In genomic region chr12:14845350-14845750, GRCh38 we compare ENCODE assay signal across 9 cellular contexts. TPM values are rescaled to one million over a fixed set of nuclear protein-coding genes. Genes with fewer than 3 reads are reported as not detected.
DNase-seq lines count a peak whose midpoint lies in the region; ATAC-seq, FAIRE-seq and TF ChIP-seq lines count a peak whose summit lies in the region.
"Had no signal": no experiment of that assay in that cellular context is flagged by ENCODE, and none has a peak within 500 bp of the region (broad histone marks: within the 10 kb centered on the region; RNA-seq: fewer than 3 reads in every experiment).

No MANE protein-coding gene starts in this region.

- no peaks in the 10 kb centered on the region for H3K4me1 ChIP-seq in H1 (replicated peaks in 1 of 4; ENCODE audit: control insufficient read depth in 3 of 4, insufficient read depth in 4 of 4, low read length in 3 of 4)
- peaks cover 22% of the 10 kb centered on the region for H3K4me1 ChIP-seq in testis

- no peaks in the 10 kb centered on the region for H4K20me1 ChIP-seq in H1 (replicated peaks in 1 of 2; ENCODE audit: control insufficient read depth in 1 of 2, insufficient read depth in 2 of 2, low read length in 2 of 2)

- no peak overlapping the region for H3K56ac ChIP-seq in H1 (replicated peaks; ENCODE audit: insufficient read length, low read depth, low read length)

- no peaks in the 10 kb centered on the region for H3K36me3 Mint-ChIP-seq in memory B cell
- H3K36me3 Mint-ChIP-seq: IgD-negative memory B cell had no signal

- no peak overlapping the region for H4K91ac ChIP-seq in H1 (replicated peaks; ENCODE audit: insufficient read length, low read length)

- peak overlapping the region; percentile 12 for H3K4me3 Mint-ChIP-seq in memory B cell
- H3K4me3 Mint-ChIP-seq: IgD-negative memory B cell had no signal

- H3K9me3 ChIP-seq in H1 (ENCODE audit: insufficient read depth in 2 of 2, low read depth in 1 of 2, low read length in 1 of 2) (no peaks in the 10 kb centered on the region), testis (no peaks in the 10 kb centered on the region)

- H2BK15ac ChIP-seq in H1 (ENCODE audit: low read length) = no peak overlapping the region

- peak; percentile 57 for ATAC-seq in memory B cell (ENCODE audit: low read depth)
- ATAC-seq in GM21737 (IDR thresholded peaks at IDR 0.05; ENCODE audit: unreplicated experiment) = no peak

- H2AFZ ChIP-seq in H1 (ENCODE audit: low read length) = no peak overlapping the region

- no peak overlapping the region for H3K9ac ChIP-seq in H1 (replicated peaks in 1 of 4; ENCODE audit: extremely low read depth in 1 of 4, low read depth in 3 of 4, low read length in 3 of 4)

- no peak overlapping the region for H3K4me2 ChIP-seq in H1 (ENCODE audit: insufficient read depth in 1 of 2, low read depth in 2 of 2, low read length in 2 of 2)

- no peaks in the 10 kb centered on the region for H3K23me2 ChIP-seq in H1 (ENCODE audit: low read depth, low read length)

- H3K27me3 ChIP-seq in H1 (replicated peaks in 1 of 4; ENCODE audit: control insufficient read depth in 3 of 4, extremely low read depth in 1 of 4, insufficient read depth in 3 of 4, low read length in 3 of 4) = no peaks in the 10 kb centered on the region
- no peaks in the 10 kb centered on the region for H3K27me3 ChIP-seq in testis

- TF ChIP-seq CTCF in GM13977 (IDR thresholded peaks at IDR 0.05; ENCODE audit: extremely low read depth, insufficient read depth, missing control alignments) (peak; percentile 79), WI38 (IDR thresholded peaks at IDR 0.05; ENCODE audit: low read depth, low read length) (peak; percentile 60), H1 (IDR thresholded peaks at IDR 0.05; ENCODE audit: control extremely low read depth in 1 of 3, insufficient read depth in 1 of 3, low read depth in 1 of 3, low read length in 3 of 3) (peak in 2 of 3 experiments; percentile 55 to 58; a peak in 2 of 4 replicates), testis (IDR thresholded peaks at IDR 0.05) (peak; percentile 68 to 82 (median 77))

- WGBS in H1 (ENCODE audit: extremely low coverage in 1 of 2, insufficient coverage in 1 of 2, insufficient read length in 1 of 2, insufficient replicate concordance in 2 of 2, low coverage in 1 of 2, low lambda C conversion rate in 2 of 2, missing lambda C conversion rate in 1 of 2), 2 experiments = 11% methylated on average over 3 of the region's 3 CpGs; no CpG with 5 or more reads in 1 of the 2 experiments
- 24 to 27% methylated on average over 3 of the region's 3 CpGs for WGBS in testis, 2 donors

- no peak overlapping the region for H2BK20ac ChIP-seq in H1 (ENCODE audit: low read length)

- H3K18ac ChIP-seq in H1 (ENCODE audit: extremely low read depth, low read length) = no peak overlapping the region

- in situ Hi-C loops in GM13977 (cut with MboI; ENCODE audit: low pct_unique_long_range_greater_than_20kb, low sequenced_read_pairs, unreplicated experiment) = loop anchor here (5.0 kb wide), 1 partner anchor 152 kb away; no protein-coding TSS in a partner anchor

- no peak overlapping the region for H4K5ac ChIP-seq in H1 (ENCODE audit: insufficient read length, low read depth, low read length)

- peak; percentile 72 for DNase-seq in Ammon's horn (ENCODE audit: low spot score)
- DNase-seq in GM13977 (ENCODE audit: low spot score) = peak; percentile 58
- peak; percentile 89 for DNase-seq in NCI-H1694 (lab: John Stamatoyannopoulos, UW)
- no peak for DNase-seq in H1 (ENCODE audit: low read depth in 1 of 2, low spot score in 2 of 2)
- DNase-seq in memory B cell (ENCODE audit: low spot score in 2 of 2) = peak; percentile 44 to 50
- DNase-seq in testis = peak; percentile 63

- H3K27me3 Mint-ChIP-seq in memory B cell = no peaks in the 10 kb centered on the region

- CTCF ChIA-PET in H1 (lab: Charles Lee; ENCODE audit: partially characterized antibody) = interaction anchor here (0.6 to 6.7 kb wide), 8 partner anchors 10 to 149 kb away, joined by 3 to 116 read pairs (median 4); no protein-coding TSS in a partner anchor

- H3K23ac ChIP-seq in H1 (ENCODE audit: insufficient read length) = no peak overlapping the region

- no peak overlapping the region for H3K4me3 ChIP-seq in WI38 (ENCODE audit: low read depth, low read length)
- no peak overlapping the region for H3K4me3 ChIP-seq in H1 (ENCODE audit: extremely low read depth in 1 of 4, insufficient read depth in 2 of 4, low read depth in 3 of 4, low read length in 4 of 4)
- no peak overlapping the region for H3K4me3 ChIP-seq in testis

- no peaks in the 10 kb centered on the region for H3K79me1 ChIP-seq in H1 (ENCODE audit: low read depth, low read length)

- no peak overlapping the region for H2BK12ac ChIP-seq in H1 (ENCODE audit: low read depth, low read length)

- H3K14ac ChIP-seq in H1 (ENCODE audit: insufficient read length) = no peak overlapping the region

- intact Hi-C loops in testis (cut with DNase I; ENCODE audit: low total_unique reads) = loop anchor here (10.0 kb wide), 1 partner anchor 49 kb away; no protein-coding TSS in a partner anchor

- H3K36me3 ChIP-seq in H1 (ENCODE audit: control insufficient read depth in 2 of 4, insufficient read depth in 4 of 4, low read length in 3 of 4) (no peaks in the 10 kb centered on the region), testis (ENCODE audit: low read depth, missing control alignments) (no peaks in the 10 kb centered on the region)

- H3K27ac ChIP-seq in H1 (ENCODE audit: low read depth, low read length) (no peak overlapping the region), testis (peak overlapping the region in 1 of 2 donors; percentile 70)

- TF ChIP-seq EP300 in H1 (IDR thresholded peaks at IDR 0.05; ENCODE audit: borderline replicate concordance in 1 of 2, low read depth in 2 of 2, low read length in 2 of 2) = no peak

- H3K79me2 ChIP-seq in H1 (ENCODE audit: control insufficient read depth in 1 of 2, insufficient read depth in 2 of 2, low read length in 2 of 2) = no peaks in the 10 kb centered on the region

- POLR2A ChIA-PET in H1 (lab: Charles Lee; ENCODE audit: partially characterized antibody) = no interaction called here

- no peaks in the 10 kb centered on the region for H3K9me3 Mint-ChIP-seq in memory B cell
- H3K9me3 Mint-ChIP-seq: IgD-negative memory B cell had no signal

- no peak overlapping the region for H2BK5ac ChIP-seq in H1 (ENCODE audit: low read depth, low read length)

- no peak overlapping the region for H2BK120ac ChIP-seq in H1 (replicated peaks; ENCODE audit: low read depth, low read length)

- no peak overlapping the region for H2AK5ac ChIP-seq in H1 (ENCODE audit: low read depth, low read length)

- FAIRE-seq in H1 (lab: Jason Lieb, UNC) = peak; percentile 76

- peak; percentile 90 to 93 for TF ChIP-seq RAD21 in H1 (IDR thresholded peaks at IDR 0.05 in 1 of 2, conservative IDR thresholded peaks at IDR 0.05 in 1 of 2; ENCODE audit: low read depth in 2 of 2, low read length in 2 of 2)

- TF ChIP-seq POLR2A in H1 (IDR thresholded peaks at IDR 0.05; ENCODE audit: control extremely low read depth in 1 of 2, low read depth in 2 of 2, low read length in 2 of 2) (no peak), testis (IDR thresholded peaks at IDR 0.05) (no peak)

- H3K4me1 Mint-ChIP-seq in memory B cell = peaks cover 7% of the 10 kb centered on the region

- no peak overlapping the region for H3K27ac Mint-ChIP-seq in memory B cell
- H3K27ac Mint-ChIP-seq: IgD-negative memory B cell had no signal

- no peak overlapping the region for H4K8ac ChIP-seq in H1 (ENCODE audit: extremely low read depth, insufficient read depth, low read length)

- no peak overlapping the region for H3K4ac ChIP-seq in H1 (replicated peaks; ENCODE audit: insufficient read length, low read depth, low read length)

RNA-seq across cellular contexts. Expression of gene ART4, which starts 2.0 kb away (rescaled TPM):
- not detected in 2 replicates for total RNA-seq in H1 (2021; fragmentation: NEBNext Ultra II Directional; extraction: Animal tissue kit (Norgen Biotek cat#: 25700))
- polyA plus RNA-seq in H1 (2011; rRNA removed) (not detected in 2 replicates), testis (ENCODE audit: insufficient read depth, low read depth, low replicate concordance) (0.57 TPM)
- polyA plus RNA-seq in H1 (2011; cell fraction: cytosol; rRNA removed) = not detected
- polyA plus RNA-seq in H1 (2011; cell fraction: nucleus; rRNA removed) = not detected
- 0.29 TPM in 1 of 4 replicates, not detected in the others for polyA plus RNA-seq in H1 (2012, experiment 1 of 2)
- 0.16 TPM for polyA plus RNA-seq in H1 (2012, experiment 2 of 2)
- polyA plus RNA-seq in H1 (2013, experiment 1 of 2) = not detected
- not detected for polyA plus RNA-seq in H1 (2013, experiment 2 of 2)
- not detected in 2 replicates for polyA minus RNA-seq in H1 (2011; rRNA and poly(A)+ RNA removed)
- polyA minus RNA-seq in H1 (2011; cell fraction: cytosol; rRNA and poly(A)+ RNA removed) = not detected
- not detected for polyA minus RNA-seq in H1 (2011; cell fraction: nucleus; rRNA and poly(A)+ RNA removed)
- 1 to 10 TPM in 1 of 2 donors, under 1 TPM in 1; 0.16 to 1.4 TPM for total RNA-seq in testis
- polyA plus RNA-seq: IgD-negative memory B cell had no signal

RNA-seq across cellular contexts. Expression of gene SMCO3, which starts 31.4 kb away (rescaled TPM):
- not detected in 2 replicates for total RNA-seq in H1 (2021; fragmentation: NEBNext Ultra II Directional; extraction: Animal tissue kit (Norgen Biotek cat#: 25700))
- polyA plus RNA-seq in H1 (2011; rRNA removed) (not detected in 2 replicates), testis (ENCODE audit: insufficient read depth, low read depth, low replicate concordance) (0.20 TPM)
- polyA plus RNA-seq in H1 (2011; cell fraction: cytosol; rRNA removed) = not detected
- polyA plus RNA-seq in H1 (2011; cell fraction: nucleus; rRNA removed) = not detected
- 0.08 TPM in 1 of 4 replicates, not detected in the others for polyA plus RNA-seq in H1 (2012, experiment 1 of 2)
- polyA plus RNA-seq in H1 (2012, experiment 2 of 2) = not detected
- not detected for polyA plus RNA-seq in H1 (2013, experiment 1 of 2)
- polyA plus RNA-seq in H1 (2013, experiment 2 of 2) = not detected
- not detected in 2 replicates for polyA minus RNA-seq in H1 (2011; rRNA and poly(A)+ RNA removed)
- not detected for polyA minus RNA-seq in H1 (2011; cell fraction: cytosol; rRNA and poly(A)+ RNA removed)
- polyA minus RNA-seq in H1 (2011; cell fraction: nucleus; rRNA and poly(A)+ RNA removed) = not detected
- total RNA-seq in testis = under 1 TPM in 1 of 2 donors, not detected in 1; 0.39 TPM
- polyA plus RNA-seq: IgD-negative memory B cell had no signal

RNA-seq across cellular contexts. Expression of gene MGP, which starts 40.3 kb away (rescaled TPM):
- total RNA-seq in H1 (2021; fragmentation: NEBNext Ultra II Directional; extraction: Animal tissue kit (Norgen Biotek cat#: 25700)) = not detected in 2 replicates
- polyA plus RNA-seq in H1 (2011; rRNA removed) = not detected in 2 replicates
- not detected for polyA plus RNA-seq in H1 (2011; cell fraction: cytosol; rRNA removed)
- polyA plus RNA-seq in H1 (2011; cell fraction: nucleus; rRNA removed) = not detected
- not detected in 4 replicates for polyA plus RNA-seq in H1 (2012, experiment 1 of 2)
- polyA plus RNA-seq in H1 (2012, experiment 2 of 2) = not detected
- polyA plus RNA-seq in H1 (2013, experiment 1 of 2) = not detected
- polyA plus RNA-seq in H1 (2013, experiment 2 of 2) = not detected
- polyA minus RNA-seq in H1 (2011; rRNA and poly(A)+ RNA removed) = not detected in 2 replicates
- not detected for polyA minus RNA-seq in H1 (2011; cell fraction: cytosol; rRNA and poly(A)+ RNA removed)
- polyA minus RNA-seq in H1 (2011; cell fraction: nucleus; rRNA and poly(A)+ RNA removed) = not detected
- total RNA-seq in testis = 10 to 100 TPM; 56.7 to 76.8 TPM
- polyA plus RNA-seq in testis (ENCODE audit: insufficient read depth, low read depth, low replicate concordance) = 656 TPM
- polyA plus RNA-seq: IgD-negative memory B cell had no signal

RNA-seq across cellular contexts. Expression of gene C12orf60, which starts 41.9 kb away (rescaled TPM):
- 1.2 and 1.5 TPM in 2 replicates for total RNA-seq in H1 (2021; fragmentation: NEBNext Ultra II Directional; extraction: Animal tissue kit (Norgen Biotek cat#: 25700))
- polyA plus RNA-seq in H1 (2011; rRNA removed) (0.91 and 1.2 TPM in 2 replicates), testis (ENCODE audit: insufficient read depth, low read depth, low replicate concordance) (20.6 TPM)
- 1.2 TPM for polyA plus RNA-seq in H1 (2011; cell fraction: cytosol; rRNA removed)
- 1.4 TPM for polyA plus RNA-seq in H1 (2011; cell fraction: nucleus; rRNA removed)
- 0.55 to 1.5 TPM (median 0.97 TPM) in 4 replicates for polyA plus RNA-seq in H1 (2012, experiment 1 of 2)
- 0.56 TPM for polyA plus RNA-seq in H1 (2012, experiment 2 of 2)
- 1.8 TPM for polyA plus RNA-seq in H1 (2013, experiment 1 of 2)
- 1.6 TPM for polyA plus RNA-seq in H1 (2013, experiment 2 of 2)
- polyA minus RNA-seq in H1 (2011; rRNA and poly(A)+ RNA removed) = 0.88 and 1.0 TPM in 2 replicates
- 1.1 TPM for polyA minus RNA-seq in H1 (2011; cell fraction: cytosol; rRNA and poly(A)+ RNA removed)
- polyA minus RNA-seq in H1 (2011; cell fraction: nucleus; rRNA and poly(A)+ RNA removed) = 2.7 TPM
- total RNA-seq in testis = 10 to 100 TPM in 1 of 2 donors, 1 to 10 TPM in 1; 5.3 to 11.7 TPM

RNA-seq across cellular contexts. Expression of gene WBP11, which starts 42.1 kb away (rescaled TPM):
- 122 and 134 TPM in 2 replicates for total RNA-seq in H1 (2021; fragmentation: NEBNext Ultra II Directional; extraction: Animal tissue kit (Norgen Biotek cat#: 25700))
- polyA plus RNA-seq in H1 (2011; rRNA removed) = 22.1 and 24.0 TPM in 2 replicates
- 13.6 TPM for polyA plus RNA-seq in H1 (2011; cell fraction: cytosol; rRNA removed)
- 19.4 TPM for polyA plus RNA-seq in H1 (2011; cell fraction: nucleus; rRNA removed)
- polyA plus RNA-seq in H1 (2012, experiment 1 of 2) = 48.7 to 91.9 TPM (median 53.8 TPM) in 4 replicates
- polyA plus RNA-seq in H1 (2012, experiment 2 of 2) = 29.8 TPM
- 86.1 TPM for polyA plus RNA-seq in H1 (2013, experiment 1 of 2)
- polyA plus RNA-seq in H1 (2013, experiment 2 of 2) = 94.0 TPM
- 17.5 and 18.9 TPM in 2 replicates for polyA minus RNA-seq in H1 (2011; rRNA and poly(A)+ RNA removed)
- 24.6 TPM for polyA minus RNA-seq in H1 (2011; cell fraction: cytosol; rRNA and poly(A)+ RNA removed)
- 23.2 TPM for polyA minus RNA-seq in H1 (2011; cell fraction: nucleus; rRNA and poly(A)+ RNA removed)
- total RNA-seq in testis = 10 to 100 TPM; 37.8 to 41.7 TPM
- 117 TPM for polyA plus RNA-seq in testis (ENCODE audit: insufficient read depth, low read depth, low replicate concordance)

Comparison
In these comparisons a context has a peak if more than half of its experiments do, and no peak if none do; other contexts are left out.
1. DNase-seq: peak in Ammon's horn (single experiment), GM13977 (single experiment), NCI-H1694 (single experiment), memory B cell (2 of 2) and testis (single experiment); none in H1 (0 of 2).
2. RNA of gene MGP, which starts 40.3 kb away (total RNA-seq): 56.7 to 76.8 TPM in testis; not detected in H1; every median in the first group is over 10 times any median in the second.
3. Peak in every context shown above with its lines, with median percentiles within 50 percentile points of each other: CTCF ChIP-seq.